Comparison of ENCODE assay signal across 19 cellular contexts in genomic region chr5:5021436-5021835, GRCh38.
DNase-seq lines count a peak whose midpoint lies in the region; ATAC-seq, FAIRE-seq and TF ChIP-seq lines count a peak whose summit lies in the region.
"Had no signal": no experiment of that assay in that cellular context is flagged by ENCODE, and none has a peak within 500 bp of the region (broad histone marks: within the 10 kb centered on the region; RNA-seq: fewer than 3 reads in every experiment).

No MANE protein-coding gene starts in this region.

- FAIRE-seq in urothelium cell line (lab: Jason Lieb, UNC) = peak; percentile 17
- FAIRE-seq: A549, G401.6, GM12891 had no signal

- DNase-seq in G401 (ENCODE audit: low spot score) (peak; percentile 77), cerebellar cortex (ENCODE audit: low spot score) (peak; percentile 68), urothelium cell line (ENCODE audit: low spot score) (no peak)
- no peak for DNase-seq in activated CD8-positive, alpha-beta memory T cell treated with anti-CD3 and anti-CD28 coated beads, Interleukin-2, amount 50 U/mL, for 48 hours
- DNase-seq: AML-193; CD4-positive, alpha-beta T cell; CD8-positive, alpha-beta T cell; COR-L47; DMS 273 treated with DMSO at 0.1 percent for 48 hours; DMS153; DMS53; DMS79; DND-41; EL; GF-D8 had no signal

- no peak for ATAC-seq in SK-N-SH treated with all-trans-retinoic acid at 6 μM for 48 hours
- ATAC-seq: A549; CD8-positive, alpha-beta T cell had no signal

- in situ Hi-C loops in G401 (cut with HindIII; ENCODE audit: low sequenced_read_pairs) = no loop called here

TF ChIP-seq in SK-N-SH treated with all-trans-retinoic acid at 6 μM for 48 hours, 23 proteins besides CTCF, POLR2A, EP300 and RAD21:
- TF ChIP-seq TCF4 (CRISPR knock-in tag; IDR thresholded peaks at IDR 0.05; ENCODE audit: borderline replicate concordance) (no peak), POU6F1 (CRISPR knock-in tag; IDR thresholded peaks at IDR 0.05; ENCODE audit: borderline replicate concordance, low read depth) (no peak), ZFP3 (CRISPR knock-in tag; IDR thresholded peaks at IDR 0.05) (no peak), ESRRG (CRISPR knock-in tag; IDR thresholded peaks at IDR 0.05) (no peak), ZNF565 (CRISPR knock-in tag; conservative IDR thresholded peaks at IDR 0.05; ENCODE audit: low read depth) (no peak), PATZ1 (CRISPR knock-in tag; IDR thresholded peaks at IDR 0.05; ENCODE audit: borderline replicate concordance) (no peak), ZFP30 (CRISPR knock-in tag; IDR thresholded peaks at IDR 0.05) (no peak), ZC3H10 (CRISPR knock-in tag; IDR thresholded peaks at IDR 0.05) (no peak), SNAI2 (CRISPR knock-in tag; IDR thresholded peaks at IDR 0.05) (no peak), ISL1 (CRISPR knock-in tag; IDR thresholded peaks at IDR 0.05) (no peak), GLIS3 (CRISPR knock-in tag; IDR thresholded peaks at IDR 0.05) (no peak), TOX (CRISPR knock-in tag; IDR thresholded peaks at IDR 0.05; ENCODE audit: borderline replicate concordance) (no peak), OSR1 (CRISPR knock-in tag; IDR thresholded peaks at IDR 0.05) (no peak)
- TF ChIP-seq, protein P1, sequence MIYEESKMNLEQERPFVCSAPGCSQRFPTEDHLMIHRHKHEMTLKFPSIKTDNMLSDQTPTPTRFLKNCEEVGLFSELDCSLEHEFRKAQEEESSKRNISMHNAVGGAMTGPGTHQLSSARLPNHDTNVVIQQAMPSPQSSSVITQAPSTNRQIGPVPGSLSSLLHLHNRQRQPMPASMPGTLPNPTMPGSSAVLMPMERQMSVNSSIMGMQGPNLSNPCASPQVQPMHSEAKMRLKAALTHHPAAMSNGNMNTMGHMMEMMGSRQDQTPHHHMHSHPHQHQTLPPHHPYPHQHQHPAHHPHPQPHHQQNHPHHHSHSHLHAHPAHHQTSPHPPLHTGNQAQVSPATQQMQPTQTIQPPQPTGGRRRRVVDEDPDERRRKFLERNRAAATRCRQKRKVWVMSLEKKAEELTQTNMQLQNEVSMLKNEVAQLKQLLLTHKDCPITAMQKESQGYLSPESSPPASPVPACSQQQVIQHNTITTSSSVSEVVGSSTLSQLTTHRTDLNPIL (CRISPR knock-in tag; IDR thresholded peaks at IDR 0.05; ENCODE audit: low read depth) = no peak

Comparison
In these comparisons a context has a peak if more than half of its experiments do, and no peak if none do; other contexts are left out.
1. DNase-seq: peak in G401 (single experiment) and cerebellar cortex (single experiment); none in urothelium cell line (single experiment) and activated CD8-positive, alpha-beta memory T cell treated with anti-CD3 and anti-CD28 coated beads, Interleukin-2, amount 50 U/mL, for 48 hours (single experiment).